ENCODE assay signal across 12 cellular contexts in genomic region chr10:24762161-24762924, GRCh38. TPM values are rescaled to one million over a fixed set of nuclear protein-coding genes. Genes with fewer than 3 reads are reported as not detected.
DNase-seq lines count a peak whose midpoint lies in the region; ATAC-seq, FAIRE-seq and TF ChIP-seq lines count a peak whose summit lies in the region.
"Had no signal": no experiment of that assay in that cellular context is flagged by ENCODE, and none has a peak within 500 bp of the region (broad histone marks: within the 10 kb centered on the region; RNA-seq: fewer than 3 reads in every experiment).

No MANE protein-coding gene starts in this region.

- H4K20me1 ChIP-seq in PC-3 (ENCODE audit: low read length) (no peaks in the 10 kb centered on the region), fibroblast of lung (ENCODE audit: control insufficient read depth, extremely low read depth, insufficient read depth, low read length) (no peaks in the 10 kb centered on the region)

- no peaks in the 10 kb centered on the region for H3F3A ChIP-seq in PC-3 (ENCODE audit: low read length, unreplicated experiment)

- 75 to 77% methylated on average over 8 of the region's 8 CpGs for WGBS in testis, 2 donors

- H3K4me3 ChIP-seq in H7 (ENCODE audit: insufficient read depth, low read depth, low read length) (no peak overlapping the region), PC-3 (ENCODE audit: low read length) (no peak overlapping the region), fibroblast of lung (replicated peaks in 1 of 4; ENCODE audit: control extremely low read depth in 1 of 4, insufficient read depth in 1 of 4, low read depth in 3 of 4, low read length in 4 of 4) (no peak overlapping the region), parathyroid adenoma (ENCODE audit: low read depth, low read length) (no peak overlapping the region), testis (no peak overlapping the region)
- H3K4me3 ChIP-seq: heart right ventricle, lower lobe of right lung had no signal

- H3K9ac ChIP-seq in PC-3 (ENCODE audit: low read length): no peak overlapping the region
- H3K9ac ChIP-seq in fibroblast of lung (ENCODE audit: insufficient read depth, low read length): no peak overlapping the region
- H3K9ac ChIP-seq in parathyroid adenoma: no peak overlapping the region

- intact Hi-C loops in PC-3 (cut with micrococcal nuclease): no loop called here
- intact Hi-C loops in testis (cut with DNase I; ENCODE audit: low total_unique reads): no loop called here

- no TSS peak for BruUV-seq in PC-3 (replicated peaks; lab: Mats Ljungman, UMichigan)

- H3K9me2 ChIP-seq in PC-3 (replicated peaks; ENCODE audit: low read length): no peaks in the 10 kb centered on the region

- no peak for FAIRE-seq in D721Med (lab: Jason Lieb, UNC)

- TF ChIP-seq POLR2A in testis (IDR thresholded peaks at IDR 0.05): no peak

- H3K9me3 ChIP-seq in PC-3 (ENCODE audit: low read length) (no peaks in the 10 kb centered on the region), fibroblast of lung (ENCODE audit: control insufficient read depth, insufficient read depth, low read depth, low read length) (no peaks in the 10 kb centered on the region), parathyroid adenoma (ENCODE audit: control insufficient read depth, low read length) (no peaks in the 10 kb centered on the region), testis (no peaks in the 10 kb centered on the region)
- H3K9me3 ChIP-seq: lower lobe of right lung had no signal

- POLR2A ChIA-PET in PC-3 (lab: Charles Lee; ENCODE audit: unreplicated experiment): no interaction called here

- H2AFZ ChIP-seq in PC-3 (ENCODE audit: low read length) (peak overlapping the region; percentile 38; the same call in 1 of the 2 replicates), fibroblast of lung (ENCODE audit: low read length) (no peak overlapping the region), parathyroid adenoma (peak overlapping the region; percentile 11)

- H3K4me1 ChIP-seq in PC-3 (ENCODE audit: insufficient read depth, low read length) (no peaks in the 10 kb centered on the region), fibroblast of lung (ENCODE audit: control insufficient read depth, extremely low read depth, insufficient read depth, low read length) (peaks cover 2% of the 10 kb centered on the region), parathyroid adenoma (no peaks in the 10 kb centered on the region), testis (no peaks in the 10 kb centered on the region)
- H3K4me1 ChIP-seq: lower lobe of right lung had no signal

- DNase-seq in H7: peak; percentile 11
- DNase-seq in PC-3: peak; percentile 13
- DNase-seq in fibroblast of lung (ENCODE audit: low read depth in 2 of 2): peak; percentile 6 to 47
- no peak for DNase-seq in RKO (ENCODE audit: low spot score)
- DNase-seq in stimulated activated CD4-positive, alpha-beta T cell treated with anti-CD3 and anti-CD28 coated beads, Interleukin-12 subunit alpha, Interleukin-12 subunit beta, amount 100 ng/mL, for 4 hours: no peak
- no peak for DNase-seq in D721Med (ENCODE audit: insufficient read length, low spot score)
- DNase-seq in testis: no peak
- DNase-seq: activated CD8-positive, alpha-beta T cell treated with anti-CD3 and anti-CD28 coated beads, Interleukin-2, amount 10 ng/mL, durations not matched to agents 7 days and 5 days; activated naive CD4-positive, alpha-beta T cell treated with anti-CD3 and anti-CD28 coated beads, Interleukin-2, amount 10 ng/mL, durations not matched to agents 7 days and 5 days; heart right ventricle; lower lobe of right lung had no signal

- H3K79me2 ChIP-seq in PC-3 (ENCODE audit: low read length) (no peaks in the 10 kb centered on the region), fibroblast of lung (ENCODE audit: control insufficient read depth, insufficient read depth, low read length) (no peaks in the 10 kb centered on the region), parathyroid adenoma (no peaks in the 10 kb centered on the region)

- H3K36me3 ChIP-seq in H7 (replicated peaks; ENCODE audit: control insufficient read depth, insufficient read depth, low read length) (no peaks in the 10 kb centered on the region), PC-3 (ENCODE audit: low read depth, low read length) (no peaks in the 10 kb centered on the region), fibroblast of lung (ENCODE audit: control insufficient read depth, insufficient read depth, low read length) (no peaks in the 10 kb centered on the region), parathyroid adenoma (ENCODE audit: control insufficient read depth, insufficient read depth, low read length) (no peaks in the 10 kb centered on the region), testis (ENCODE audit: low read depth, missing control alignments) (no peaks in the 10 kb centered on the region)
- H3K36me3 ChIP-seq: heart right ventricle, lower lobe of right lung had no signal

- no peak overlapping the region for H3K27ac ChIP-seq in PC-3 (ENCODE audit: low read length)
- H3K27ac ChIP-seq in fibroblast of lung (ENCODE audit: insufficient read depth, low read length): no peak overlapping the region
- H3K27ac ChIP-seq in parathyroid adenoma: no peak overlapping the region
- no peak overlapping the region for H3K27ac ChIP-seq in testis
- H3K27ac ChIP-seq: heart right ventricle, lower lobe of right lung had no signal

- CTCF ChIA-PET in PC-3 (lab: Charles Lee): interaction anchor here (0.6 kb wide), 1 partner anchor 236 kb away, joined by 3 read pairs; no protein-coding TSS in a partner anchor

- peak; percentile 59 for ATAC-seq in PC-3
- ATAC-seq: activated CD8-positive, alpha-beta T cell treated with anti-CD3 and anti-CD28 coated beads, Interleukin-2, amount 10 ng/mL, durations not matched to agents 7 days and 5 days; lower lobe of right lung had no signal

- H3K4me2 ChIP-seq in PC-3 (ENCODE audit: low read length) (peak overlapping the region; percentile 14; the same call in 1 of the 2 replicates), fibroblast of lung (ENCODE audit: extremely low read depth, insufficient read depth, low read length) (no peak overlapping the region), parathyroid adenoma (ENCODE audit: low read length) (no peak overlapping the region)

- H3K27me3 ChIP-seq in H7 (ENCODE audit: control insufficient read depth, insufficient read depth, low read length) (no peaks in the 10 kb centered on the region), PC-3 (ENCODE audit: low read length) (no peaks in the 10 kb centered on the region), fibroblast of lung (ENCODE audit: control insufficient read depth, insufficient read depth, low read length) (no peaks in the 10 kb centered on the region), parathyroid adenoma (ENCODE audit: control insufficient read depth, insufficient read depth, low read length) (no peaks in the 10 kb centered on the region), testis (no peaks in the 10 kb centered on the region)
- H3K27me3 ChIP-seq: heart right ventricle had no signal

- TF ChIP-seq CTCF in PC-3 (conservative IDR thresholded peaks at IDR 0.05; ENCODE audit: low read depth, low read length) (no peak), fibroblast of lung (conservative IDR thresholded peaks at IDR 0.05 in 1 of 2, IDR thresholded peaks at IDR 0.05 in 1 of 2; ENCODE audit: low read depth in 1 of 2, low read length in 2 of 2) (no peak), parathyroid adenoma (IDR thresholded peaks at IDR 0.05) (no peak), D721Med (IDR thresholded peaks at IDR 0.05; ENCODE audit: insufficient read depth, missing control alignments) (no peak), testis (IDR thresholded peaks at IDR 0.05) (no peak)

RNA-seq across cellular contexts. Expression of gene ARHGAP21, which starts 38.7 kb away (rescaled TPM):
- total RNA-seq in H7 (2014; rRNA removed; shearing (Covaris generic)): 31.5 and 49.5 TPM in 2 replicates
- total RNA-seq in PC-3 (2014; rRNA removed) (51.4 and 52.6 TPM in 2 replicates), fibroblast of lung (105 and 173 TPM in 2 replicates), testis (10 to 100 TPM; 66.9 to 69.2 TPM)
- polyA plus RNA-seq in fibroblast of lung (105 and 134 TPM in 2 replicates), testis (ENCODE audit: insufficient read depth, low read depth, low replicate concordance) (44.3 TPM)
- polyA plus RNA-seq in fibroblast of lung (2012): 48.3 and 58.6 TPM in 2 replicates
- polyA minus RNA-seq in fibroblast of lung (ENCODE audit: low replicate concordance): 27.4 and 39.4 TPM in 2 replicates

Comparison
In these comparisons a context has a peak if more than half of its experiments do, and no peak if none do; other contexts are left out.
1. DNase-seq: peak in H7 (single experiment), PC-3 (single experiment) and fibroblast of lung (2 of 2); none in RKO (single experiment), stimulated activated CD4-positive, alpha-beta T cell treated with anti-CD3 and anti-CD28 coated beads, Interleukin-12 subunit alpha, Interleukin-12 subunit beta, amount 100 ng/mL, for 4 hours (single experiment), D721Med (single experiment) and testis (single experiment).